In the genomic region with DNA sequence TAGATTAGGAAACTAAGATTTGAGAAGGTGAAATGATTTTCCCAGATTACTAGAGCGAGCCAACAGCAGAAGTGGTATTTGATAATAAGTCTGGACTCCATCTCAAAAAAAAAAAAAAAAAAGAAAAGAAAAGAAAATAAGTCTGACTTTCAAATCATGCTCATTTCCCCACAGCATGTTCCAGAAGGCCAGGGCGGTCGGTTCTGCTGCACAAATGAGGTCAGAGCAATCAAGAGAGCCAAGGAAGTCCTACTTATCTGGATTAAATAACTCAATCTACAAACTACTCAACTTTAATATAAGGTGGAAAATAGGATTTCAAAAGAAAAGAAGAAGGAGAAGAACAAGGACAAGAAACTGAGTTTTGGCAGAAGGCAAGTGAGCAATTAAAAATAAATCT, we compare ENCODE assay signal across 2 cellular contexts.
TF ChIP-seq lines count a peak whose summit lies in the region.

No MANE protein-coding gene starts in this region.

TF ChIP-seq in SK-N-SH, 30 proteins besides CTCF, POLR2A, EP300 and RAD21:
- no peak for TF ChIP-seq CHD2 (IDR thresholded peaks at IDR 0.05; ENCODE audit: low read length, partially characterized antibody)
- no peak for TF ChIP-seq FOXJ3 (CRISPR knock-in tag; IDR thresholded peaks at IDR 0.05)
- TF ChIP-seq RFX5 (IDR thresholded peaks at IDR 0.05; ENCODE audit: low read length): no peak
- TF ChIP-seq JUND (IDR thresholded peaks at IDR 0.05): no peak
- TF ChIP-seq GATA2 (CRISPR knock-in tag; IDR thresholded peaks at IDR 0.05): no peak
- TF ChIP-seq TAF1 (IDR thresholded peaks at IDR 0.05; ENCODE audit: borderline replicate concordance, low read depth, low read length): no peak
- no peak for TF ChIP-seq EZH2phosphoT487 (IDR thresholded peaks at IDR 0.05; ENCODE audit: borderline replicate concordance, low read depth)
- TF ChIP-seq, protein P1, sequence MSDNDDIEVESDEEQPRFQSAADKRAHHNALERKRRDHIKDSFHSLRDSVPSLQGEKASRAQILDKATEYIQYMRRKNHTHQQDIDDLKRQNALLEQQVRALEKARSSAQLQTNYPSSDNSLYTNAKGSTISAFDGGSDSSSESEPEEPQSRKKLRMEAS (IDR thresholded peaks at IDR 0.05; ENCODE audit: low read depth): no peak

TF ChIP-seq in SK-N-SH treated with all-trans-retinoic acid at 6 μM for 48 hours, 23 proteins besides CTCF, POLR2A, EP300 and RAD21:
- TF ChIP-seq, protein P2, sequence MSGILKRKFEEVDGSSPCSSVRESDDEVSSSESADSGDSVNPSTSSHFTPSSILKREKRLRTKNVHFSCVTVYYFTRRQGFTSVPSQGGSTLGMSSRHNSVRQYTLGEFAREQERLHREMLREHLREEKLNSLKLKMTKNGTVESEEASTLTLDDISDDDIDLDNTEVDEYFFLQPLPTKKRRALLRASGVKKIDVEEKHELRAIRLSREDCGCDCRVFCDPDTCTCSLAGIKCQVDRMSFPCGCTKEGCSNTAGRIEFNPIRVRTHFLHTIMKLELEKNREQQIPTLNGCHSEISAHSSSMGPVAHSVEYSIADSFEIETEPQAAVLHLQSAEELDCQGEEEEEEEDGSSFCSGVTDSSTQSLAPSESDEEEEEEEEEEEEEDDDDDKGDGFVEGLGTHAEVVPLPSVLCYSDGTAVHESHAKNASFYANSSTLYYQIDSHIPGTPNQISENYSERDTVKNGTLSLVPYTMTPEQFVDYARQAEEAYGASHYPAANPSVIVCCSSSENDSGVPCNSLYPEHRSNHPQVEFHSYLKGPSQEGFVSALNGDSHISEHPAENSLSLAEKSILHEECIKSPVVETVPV (CRISPR knock-in tag; IDR thresholded peaks at IDR 0.05): no peak
- TF ChIP-seq ZFP30 (CRISPR knock-in tag; IDR thresholded peaks at IDR 0.05) (no peak), BACH2 (CRISPR knock-in tag; IDR thresholded peaks at IDR 0.05; ENCODE audit: borderline replicate concordance) (no peak), ZFP3 (CRISPR knock-in tag; IDR thresholded peaks at IDR 0.05) (no peak), ZNF565 (CRISPR knock-in tag; conservative IDR thresholded peaks at IDR 0.05; ENCODE audit: low read depth) (no peak), RARB (CRISPR knock-in tag; IDR thresholded peaks at IDR 0.05) (no peak), PPARA (CRISPR knock-in tag; IDR thresholded peaks at IDR 0.05; ENCODE audit: borderline replicate concordance) (no peak), ESRRG (CRISPR knock-in tag; IDR thresholded peaks at IDR 0.05) (no peak), OSR1 (CRISPR knock-in tag; IDR thresholded peaks at IDR 0.05) (no peak), ZC3H10 (CRISPR knock-in tag; IDR thresholded peaks at IDR 0.05) (no peak), ISL1 (CRISPR knock-in tag; IDR thresholded peaks at IDR 0.05) (no peak), SNAI2 (CRISPR knock-in tag; IDR thresholded peaks at IDR 0.05) (no peak), ZNF8 (CRISPR knock-in tag; IDR thresholded peaks at IDR 0.05) (no peak), CSDC2 (CRISPR knock-in tag; IDR thresholded peaks at IDR 0.05) (no peak), ARNTL (CRISPR knock-in tag; IDR thresholded peaks at IDR 0.05; ENCODE audit: borderline replicate concordance, low read depth) (no peak)
- TF ChIP-seq, protein P3, sequence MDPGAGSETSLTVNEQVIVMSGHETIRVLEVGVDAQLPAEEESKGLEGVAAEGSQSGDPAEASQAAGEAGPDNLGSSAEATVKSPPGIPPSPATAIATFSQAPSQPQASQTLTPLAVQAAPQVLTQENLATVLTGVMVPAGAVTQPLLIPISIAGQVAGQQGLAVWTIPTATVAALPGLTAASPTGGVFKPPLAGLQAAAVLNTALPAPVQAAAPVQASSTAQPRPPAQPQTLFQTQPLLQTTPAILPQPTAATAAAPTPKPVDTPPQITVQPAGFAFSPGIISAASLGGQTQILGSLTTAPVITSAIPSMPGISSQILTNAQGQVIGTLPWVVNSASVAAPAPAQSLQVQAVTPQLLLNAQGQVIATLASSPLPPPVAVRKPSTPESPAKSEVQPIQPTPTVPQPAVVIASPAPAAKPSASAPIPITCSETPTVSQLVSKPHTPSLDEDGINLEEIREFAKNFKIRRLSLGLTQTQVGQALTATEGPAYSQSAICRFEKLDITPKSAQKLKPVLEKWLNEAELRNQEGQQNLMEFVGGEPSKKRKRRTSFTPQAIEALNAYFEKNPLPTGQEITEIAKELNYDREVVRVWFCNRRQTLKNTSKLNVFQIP (CRISPR knock-in tag; IDR thresholded peaks at IDR 0.05; ENCODE audit: borderline replicate concordance, low read depth): no peak
- TF ChIP-seq, protein P4, sequence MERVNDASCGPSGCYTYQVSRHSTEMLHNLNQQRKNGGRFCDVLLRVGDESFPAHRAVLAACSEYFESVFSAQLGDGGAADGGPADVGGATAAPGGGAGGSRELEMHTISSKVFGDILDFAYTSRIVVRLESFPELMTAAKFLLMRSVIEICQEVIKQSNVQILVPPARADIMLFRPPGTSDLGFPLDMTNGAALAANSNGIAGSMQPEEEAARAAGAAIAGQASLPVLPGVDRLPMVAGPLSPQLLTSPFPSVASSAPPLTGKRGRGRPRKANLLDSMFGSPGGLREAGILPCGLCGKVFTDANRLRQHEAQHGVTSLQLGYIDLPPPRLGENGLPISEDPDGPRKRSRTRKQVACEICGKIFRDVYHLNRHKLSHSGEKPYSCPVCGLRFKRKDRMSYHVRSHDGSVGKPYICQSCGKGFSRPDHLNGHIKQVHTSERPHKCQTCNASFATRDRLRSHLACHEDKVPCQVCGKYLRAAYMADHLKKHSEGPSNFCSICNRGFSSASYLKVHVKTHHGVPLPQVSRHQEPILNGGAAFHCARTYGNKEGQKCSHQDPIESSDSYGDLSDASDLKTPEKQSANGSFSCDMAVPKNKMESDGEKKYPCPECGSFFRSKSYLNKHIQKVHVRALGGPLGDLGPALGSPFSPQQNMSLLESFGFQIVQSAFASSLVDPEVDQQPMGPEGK (CRISPR knock-in tag; IDR thresholded peaks at IDR 0.05; ENCODE audit: borderline replicate concordance): no peak
- TF ChIP-seq, protein P5, sequence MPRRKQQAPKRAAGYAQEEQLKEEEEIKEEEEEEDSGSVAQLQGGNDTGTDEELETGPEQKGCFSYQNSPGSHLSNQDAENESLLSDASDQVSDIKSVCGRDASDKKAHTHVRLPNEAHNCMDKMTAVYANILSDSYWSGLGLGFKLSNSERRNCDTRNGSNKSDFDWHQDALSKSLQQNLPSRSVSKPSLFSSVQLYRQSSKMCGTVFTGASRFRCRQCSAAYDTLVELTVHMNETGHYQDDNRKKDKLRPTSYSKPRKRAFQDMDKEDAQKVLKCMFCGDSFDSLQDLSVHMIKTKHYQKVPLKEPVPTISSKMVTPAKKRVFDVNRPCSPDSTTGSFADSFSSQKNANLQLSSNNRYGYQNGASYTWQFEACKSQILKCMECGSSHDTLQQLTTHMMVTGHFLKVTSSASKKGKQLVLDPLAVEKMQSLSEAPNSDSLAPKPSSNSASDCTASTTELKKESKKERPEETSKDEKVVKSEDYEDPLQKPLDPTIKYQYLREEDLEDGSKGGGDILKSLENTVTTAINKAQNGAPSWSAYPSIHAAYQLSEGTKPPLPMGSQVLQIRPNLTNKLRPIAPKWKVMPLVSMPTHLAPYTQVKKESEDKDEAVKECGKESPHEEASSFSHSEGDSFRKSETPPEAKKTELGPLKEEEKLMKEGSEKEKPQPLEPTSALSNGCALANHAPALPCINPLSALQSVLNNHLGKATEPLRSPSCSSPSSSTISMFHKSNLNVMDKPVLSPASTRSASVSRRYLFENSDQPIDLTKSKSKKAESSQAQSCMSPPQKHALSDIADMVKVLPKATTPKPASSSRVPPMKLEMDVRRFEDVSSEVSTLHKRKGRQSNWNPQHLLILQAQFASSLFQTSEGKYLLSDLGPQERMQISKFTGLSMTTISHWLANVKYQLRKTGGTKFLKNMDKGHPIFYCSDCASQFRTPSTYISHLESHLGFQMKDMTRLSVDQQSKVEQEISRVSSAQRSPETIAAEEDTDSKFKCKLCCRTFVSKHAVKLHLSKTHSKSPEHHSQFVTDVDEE (CRISPR knock-in tag; IDR thresholded peaks at IDR 0.05): no peak
- TF ChIP-seq, protein P6, sequence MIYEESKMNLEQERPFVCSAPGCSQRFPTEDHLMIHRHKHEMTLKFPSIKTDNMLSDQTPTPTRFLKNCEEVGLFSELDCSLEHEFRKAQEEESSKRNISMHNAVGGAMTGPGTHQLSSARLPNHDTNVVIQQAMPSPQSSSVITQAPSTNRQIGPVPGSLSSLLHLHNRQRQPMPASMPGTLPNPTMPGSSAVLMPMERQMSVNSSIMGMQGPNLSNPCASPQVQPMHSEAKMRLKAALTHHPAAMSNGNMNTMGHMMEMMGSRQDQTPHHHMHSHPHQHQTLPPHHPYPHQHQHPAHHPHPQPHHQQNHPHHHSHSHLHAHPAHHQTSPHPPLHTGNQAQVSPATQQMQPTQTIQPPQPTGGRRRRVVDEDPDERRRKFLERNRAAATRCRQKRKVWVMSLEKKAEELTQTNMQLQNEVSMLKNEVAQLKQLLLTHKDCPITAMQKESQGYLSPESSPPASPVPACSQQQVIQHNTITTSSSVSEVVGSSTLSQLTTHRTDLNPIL (CRISPR knock-in tag; IDR thresholded peaks at IDR 0.05; ENCODE audit: low read depth): no peak
